In the genomic region with DNA sequence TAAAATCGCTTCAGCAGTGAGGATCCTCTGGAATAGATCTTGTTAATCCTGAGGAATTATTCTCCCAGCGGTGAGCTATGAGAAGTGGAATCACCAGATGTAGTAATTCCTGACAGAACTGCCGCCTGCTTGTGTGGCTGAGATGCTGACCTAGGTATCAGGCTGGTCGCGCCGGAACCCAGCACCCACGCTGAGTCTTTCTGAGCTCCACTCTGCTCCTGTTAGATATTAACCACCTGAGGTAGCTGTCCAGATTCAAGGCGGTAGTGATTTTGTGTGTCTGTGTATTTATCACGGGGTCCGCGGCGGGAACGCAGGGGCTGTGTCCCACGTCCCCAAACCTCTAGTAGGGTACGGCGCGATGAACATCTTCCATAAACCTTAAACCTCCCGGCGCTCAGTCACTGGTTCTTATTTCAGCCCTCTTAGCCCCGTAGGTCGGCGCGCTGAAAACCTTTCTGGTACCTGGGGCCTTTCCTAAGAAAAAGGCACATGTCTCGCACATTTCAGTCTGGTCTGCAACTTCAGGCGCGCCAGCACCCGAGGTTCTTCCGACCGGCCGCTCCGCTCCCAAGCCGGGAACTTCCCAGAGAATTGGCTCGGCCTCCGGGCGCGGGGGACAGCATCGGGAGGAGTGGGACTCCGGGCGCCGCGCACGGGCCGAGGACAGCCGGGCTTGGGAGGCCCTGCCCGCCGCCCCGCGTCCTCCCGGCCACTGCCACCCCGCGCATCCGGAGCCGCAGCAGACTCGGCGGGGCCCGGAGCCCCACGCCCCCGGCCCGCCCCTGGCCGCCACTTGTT, we compare ENCODE assay signal across 8 cellular contexts. TPM values are rescaled to one million over a fixed set of nuclear protein-coding genes. Genes with fewer than 3 reads are reported as not detected.
DNase-seq lines count a peak whose midpoint lies in the region; ATAC-seq and TF ChIP-seq lines count a peak whose summit lies in the region.

No MANE protein-coding gene starts in this region.

- peak; percentile 15 for ATAC-seq in HG03354 (IDR thresholded peaks at IDR 0.05; ENCODE audit: poor library complexity, severe bottlenecking, unreplicated experiment)
- no peak for ATAC-seq in mucosa of descending colon

- intact Hi-C loops in mucosa of descending colon (cut with DNase I, micrococcal nuclease), result no loop called here

- CTCF ChIA-PET in AG04449 (lab: Yijun Ruan, JAX), result interaction anchor here (0.8 to 1.6 kb wide), 7 partner anchors 9 to 146 kb away, joined by 3 to 8 read pairs (median 4); a partner anchor contains a TSS

- no peaks in the 10 kb centered on the region for H3K27me3 ChIP-seq in SJSA1 (replicated peaks)

- H3K27ac ChIP-seq in SJSA1 (no peak overlapping the region), urinary bladder (ENCODE audit: low read depth) (peak overlapping the region; percentile 82)

- H3K36me3 ChIP-seq in SJSA1 (peaks cover 20% of the 10 kb centered on the region), mucosa of descending colon (ENCODE audit: low read depth) (no peaks in the 10 kb centered on the region), urinary bladder (ENCODE audit: insufficient read depth) (no peaks in the 10 kb centered on the region)

- under 1% methylated on average over 60 of the region's 60 CpGs for WGBS in urinary bladder

- H3K4me1 ChIP-seq in SJSA1 (replicated peaks) (peaks cover 21% of the 10 kb centered on the region), mucosa of descending colon (ENCODE audit: low read depth) (peaks cover 39% of the 10 kb centered on the region), urinary bladder (ENCODE audit: insufficient read depth) (peaks cover 4% of the 10 kb centered on the region)

- POLR2A ChIA-PET in AG04449 (lab: Yijun Ruan, JAX), result interaction anchor here (1.0 kb wide), 1 partner anchor 53 kb away, joined by 3 read pairs; no protein-coding TSS in a partner anchor

- H3K9me3 ChIP-seq in SJSA1 (replicated peaks) (0 out of 2 replicates have a peak, but pooled peaks cover 3% of the 10 kb centered on the region), mucosa of descending colon (no peaks in the 10 kb centered on the region)

- H3K4me3 ChIP-seq in AG04449 (ENCODE audit: low read depth, low read length), result peak overlapping the region; percentile 65
- peak overlapping the region; percentile 99 for H3K4me3 ChIP-seq in SJSA1
- peak overlapping the region; percentile 42 for H3K4me3 ChIP-seq in mucosa of descending colon
- H3K4me3 ChIP-seq in urinary bladder (ENCODE audit: low read depth, low read length), result peak overlapping the region; percentile 84

- no peak for DNase-seq in AG04449 (ENCODE audit: low read depth, low spot score)
- DNase-seq in ELF-1 (ENCODE audit: low read depth, low spot score), result peak; percentile 71
- peak in 1 of 2 experiments; percentile 53 for DNase-seq in SJSA1 (ENCODE audit: low read depth in 1 of 2, low spot score in 2 of 2)
- DNase-seq in dermis microvascular lymphatic vessel endothelial cell (ENCODE audit: low read depth in 2 of 2), result peak; percentile 10 to 11
- DNase-seq in mucosa of descending colon, result peak in 2 of 3 donors; percentile 46 to 61
- no peak for DNase-seq in NCI-H2196 (lab: John Stamatoyannopoulos, UW; ENCODE audit: unreplicated experiment)

- TF ChIP-seq CTCF in AG04449 (IDR thresholded peaks at IDR 0.05; ENCODE audit: insufficient read depth, low read length, missing control alignments), result no peak
- no peak for TF ChIP-seq CTCF in mucosa of descending colon (IDR thresholded peaks at IDR 0.05)

RNA-seq across cellular contexts. Expression of a gene that starts 0.5 kb away (rescaled TPM):
- 3.0 and 5.3 TPM in 2 replicates for total RNA-seq in SJSA1 (2014; rRNA removed; shearing (Covaris generic))
- total RNA-seq in dermis microvascular lymphatic vessel endothelial cell, result 6.4 and 12.3 TPM in 2 replicates
- total RNA-seq in mucosa of descending colon, result 10 to 100 TPM; 21.2 to 35.5 (median 33.4) TPM
- total RNA-seq in urinary bladder, result 18.0 TPM
- polyA plus RNA-seq in urinary bladder, result 14.6 TPM

RNA-seq across cellular contexts. Expression of a gene that starts 28.3 kb away (rescaled TPM):
- total RNA-seq in SJSA1 (2014; rRNA removed; shearing (Covaris generic)), result 2.5 and 3.4 TPM in 2 replicates
- total RNA-seq in dermis microvascular lymphatic vessel endothelial cell (0.51 and 1.1 TPM in 2 replicates), mucosa of descending colon (1 to 10 TPM; 3.2 to 5.1 (median 4.9) TPM), urinary bladder (2.6 TPM)
- polyA plus RNA-seq in urinary bladder, result 5.1 TPM

RNA-seq across cellular contexts. Expression of a gene that starts 42.3 kb away (rescaled TPM):
- total RNA-seq in SJSA1 (2014; rRNA removed; shearing (Covaris generic)), result 16.3 and 21.5 TPM in 2 replicates
- total RNA-seq in dermis microvascular lymphatic vessel endothelial cell (5.6 and 6.8 TPM in 2 replicates), mucosa of descending colon (10 to 100 TPM; 11.2 to 14.1 (median 12.2) TPM), urinary bladder (5.8 TPM)
- polyA plus RNA-seq in urinary bladder, result 18.8 TPM

RNA-seq across cellular contexts. Expression of a gene that starts 54.4 kb away (rescaled TPM):
- total RNA-seq in SJSA1 (2014; rRNA removed; shearing (Covaris generic)), result 23.0 and 23.4 TPM in 2 replicates
- total RNA-seq in dermis microvascular lymphatic vessel endothelial cell (17.3 and 35.4 TPM in 2 replicates), mucosa of descending colon (10 to 100 TPM; 14.4 to 83.8 (median 17.5) TPM), urinary bladder (27.4 TPM)
- polyA plus RNA-seq in urinary bladder, result 80.1 TPM

RNA-seq across cellular contexts. Expression of a gene that starts 54.8 kb away (rescaled TPM):
- total RNA-seq in SJSA1 (2014; rRNA removed; shearing (Covaris generic)), result 3.5 and 7.3 TPM in 2 replicates
- total RNA-seq in dermis microvascular lymphatic vessel endothelial cell (1.3 and 2.3 TPM in 2 replicates), mucosa of descending colon (100 to 1,000 TPM in 2 of 3 donors, 10 to 100 TPM in 1; 53.4 to 134 (median 101) TPM), urinary bladder (5.8 TPM)
- 4.8 TPM for polyA plus RNA-seq in urinary bladder

Comparison
In these comparisons a context has a peak if more than half of its experiments do, and no peak if none do; other contexts are left out.
1. DNase-seq: peak in ELF-1 (single experiment), dermis microvascular lymphatic vessel endothelial cell (2 of 2) and mucosa of descending colon (2 of 3); none in AG04449 (single experiment) and NCI-H2196 (single experiment).
2. H3K4me3 ChIP-seq: peak in every context shown above with its lines; median percentile 99 in SJSA1; 84 in urinary bladder; 65 in AG04449; 42 in mucosa of descending colon.